In the genomic region with DNA sequence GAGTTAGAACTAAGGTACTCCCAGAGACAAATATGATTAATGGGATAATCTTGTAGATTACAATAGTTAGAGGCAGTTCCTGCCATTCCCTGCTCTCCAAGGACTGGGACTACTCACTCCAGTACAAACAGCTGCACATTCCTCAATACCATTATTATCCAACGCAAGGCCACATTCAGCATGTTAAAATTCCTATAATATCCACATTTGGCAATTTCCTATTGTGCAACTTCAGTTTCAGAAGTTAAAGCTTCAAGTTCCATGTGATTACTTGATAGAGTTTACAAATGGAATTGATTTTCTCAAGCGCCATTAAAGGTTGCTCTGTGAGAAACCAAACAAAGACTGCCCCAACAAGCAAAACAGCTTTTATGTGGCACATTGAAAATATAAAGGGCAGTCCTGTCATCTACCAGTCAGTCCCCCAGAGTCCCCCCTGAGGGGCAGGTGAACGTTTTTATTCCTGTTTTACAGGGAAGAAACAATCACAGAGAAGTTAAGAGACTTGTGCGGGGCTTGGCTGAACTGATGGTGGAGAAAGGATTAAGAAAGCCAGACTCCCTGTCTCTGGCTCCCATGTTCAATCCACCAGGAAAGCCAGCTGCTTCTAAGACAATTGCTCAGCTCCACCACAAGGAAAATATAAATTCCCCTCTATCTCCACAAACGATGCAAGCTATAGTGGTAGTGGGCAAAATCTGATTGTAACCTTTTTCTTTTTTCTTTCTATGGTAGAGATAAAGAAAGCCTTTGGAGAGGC, we compare ENCODE assay signal across 14 cellular contexts.
A peak's percentile ranks its signal among the peaks of the same experiment; 100 is the strongest.
DNase-seq lines count a peak whose midpoint lies in the region; ATAC-seq and TF ChIP-seq lines count a peak whose summit lies in the region.
"Had no signal": no experiment of that assay in that cellular context is flagged by ENCODE, and none has a peak within 500 bp of the region (broad histone marks: within the 10 kb centered on the region; RNA-seq: fewer than 3 reads in every experiment).

No MANE protein-coding gene starts in this region.

- H3K79me2 ChIP-seq in mammary epithelial cell (ENCODE audit: insufficient read depth, low read length), result no peaks in the 10 kb centered on the region

- H3K27me3 ChIP-seq in mammary epithelial cell (ENCODE audit: insufficient read depth, low read length), result no peaks in the 10 kb centered on the region
- no peaks in the 10 kb centered on the region for H3K27me3 ChIP-seq in suprapubic skin
- H3K27me3 ChIP-seq: colonic mucosa had no signal

- no peak overlapping the region for H3K27ac ChIP-seq in mammary epithelial cell (ENCODE audit: insufficient read depth, low read depth, low read length)
- H3K27ac ChIP-seq in suprapubic skin, result peak overlapping the region; percentile 66
- H3K27ac ChIP-seq: colonic mucosa had no signal

- TF ChIP-seq CTCF in MCF 10A (IDR thresholded peaks at IDR 0.05; ENCODE audit: unreplicated experiment) (no peak), mammary epithelial cell (conservative IDR thresholded peaks at IDR 0.05 in 1 of 2, IDR thresholded peaks at IDR 0.05 in 1 of 2; ENCODE audit: extremely low read depth in 1 of 2, insufficient read depth in 1 of 2, low read depth in 1 of 2, low read length in 2 of 2) (no peak), suprapubic skin (IDR thresholded peaks at IDR 0.05) (no peak), natural killer cell (IDR thresholded peaks at IDR 0.05) (no peak)

- no peak for TF ChIP-seq EP300 in suprapubic skin (IDR thresholded peaks at IDR 0.05)

- no peak for ATAC-seq in GM18498 (IDR thresholded peaks at IDR 0.05; ENCODE audit: unreplicated experiment)
- no peak for ATAC-seq in natural killer cell
- ATAC-seq: natural killer cell treated with Interleukin-12 subunit alpha and Interleukin-12 subunit beta and Interleukin-15 and Interleukin-18, amount 100 ng/mL, for 72 hours had no signal

- H3K27me3 Mint-ChIP-seq in MCF 10A (ENCODE audit: insufficient read depth, unreplicated experiment), result no peaks in the 10 kb centered on the region
- H3K27me3 Mint-ChIP-seq in natural killer cell (ENCODE audit: low read depth in 2 of 2), result peaks cover 0 to 2% of the 10 kb centered on the region in 2 donors
- H3K27me3 Mint-ChIP-seq: B cell had no signal

- no peak overlapping the region for H3K4me3 Mint-ChIP-seq in MCF 10A (ENCODE audit: unreplicated experiment)
- no peak overlapping the region for H3K4me3 Mint-ChIP-seq in natural killer cell
- H3K4me3 Mint-ChIP-seq: activated T-cell treated with anti-CD3 and anti-CD28 coated beads, Interleukin-2, amount 50 U/mL, for 24 hours; B cell; natural killer cell treated with Interleukin-12 subunit alpha and Interleukin-12 subunit beta and Interleukin-15 and Interleukin-18, amount 100 ng/mL, for 72 hours had no signal

- no peak for TF ChIP-seq POLR2A in suprapubic skin (IDR thresholded peaks at IDR 0.05)

- DNase-seq in MCF 10A (ENCODE audit: unreplicated experiment) (peak; percentile 52), mammary epithelial cell (no peak), amniotic epithelial cell (ENCODE audit: low read depth) (peak; percentile 88), hepatic stellate cell (ENCODE audit: low spot score) (peak; percentile 76), suprapubic skin (ENCODE audit: low spot score in 2 of 2) (no peak), natural killer cell (no peak)
- no peak for DNase-seq in stimulated activated CD4-positive, alpha-beta T cell treated with anti-CD3 and anti-CD28 coated beads, Interleukin-2, amount 100 ng/mL, for 24 hours
- DNase-seq: activated T-cell treated with anti-CD3 and anti-CD28 coated beads, Interleukin-2, amount 50 U/mL, for 24 hours; colonic mucosa; NCI-H1105 treated with DMSO at 0.1 percent for 48 hours; stimulated activated CD4-positive, alpha-beta T cell treated with anti-CD3 and anti-CD28 coated beads, Interleukin-4, amount 100 ng/mL, for 1 hour had no signal

- no peak overlapping the region for H2AFZ ChIP-seq in mammary epithelial cell (ENCODE audit: low read depth, low read length)

- no peak overlapping the region for H3K9ac ChIP-seq in mammary epithelial cell (ENCODE audit: insufficient read depth, low read length)

- dilution Hi-C loops in mammary epithelial cell (cut with HindIII; ENCODE audit: low sequenced_read_pairs), result no loop called here

- POLR2A ChIA-PET in MCF 10A (lab: Yijun Ruan, JAX), result interaction anchor here (0.5 to 1.0 kb wide), 2 partner anchors 192 to 924 kb away, joined by 3 read pairs; no protein-coding TSS in a partner anchor

- no peaks in the 10 kb centered on the region for H4K20me1 ChIP-seq in mammary epithelial cell (ENCODE audit: insufficient read depth, low read length)

- intact Hi-C loops in MCF 10A (cut with micrococcal nuclease), result no loop called here
- intact Hi-C loops in mammary epithelial cell (cut with micrococcal nuclease), result loop anchor here (2.0 kb wide), 1 partner anchor 17 kb away; no protein-coding TSS in a partner anchor
- intact Hi-C loops in natural killer cell (cut with micrococcal nuclease), result no loop called here

- H3K4me3 ChIP-seq in mammary epithelial cell (replicated peaks in 1 of 3; ENCODE audit: insufficient read depth in 1 of 3, low read depth in 2 of 3, low read length in 3 of 3), result no peak overlapping the region
- no peak overlapping the region for H3K4me3 ChIP-seq in suprapubic skin
- H3K4me3 ChIP-seq: colonic mucosa had no signal

- H3K9me3 ChIP-seq in mammary epithelial cell (replicated peaks; ENCODE audit: insufficient read depth, low read length) (no peaks in the 10 kb centered on the region), suprapubic skin (no peaks in the 10 kb centered on the region)
- H3K9me3 ChIP-seq: colonic mucosa had no signal

- H3K36me3 Mint-ChIP-seq in MCF 10A (ENCODE audit: insufficient read depth, unreplicated experiment), result no peaks in the 10 kb centered on the region
- H3K36me3 Mint-ChIP-seq in natural killer cell, result no peaks in the 10 kb centered on the region
- H3K36me3 Mint-ChIP-seq: natural killer cell treated with Interleukin-12 subunit alpha and Interleukin-12 subunit beta and Interleukin-15 and Interleukin-18, amount 100 ng/mL, for 72 hours had no signal

- in situ Hi-C loops in mammary epithelial cell (cut with MboI; ENCODE audit: low sequenced_read_pairs in 2 of 2), result loop anchor here in 1 of 2 donors (25.0 kb wide), 1 partner anchor 1328 kb away; no protein-coding TSS in a partner anchor

- H3K27ac Mint-ChIP-seq in MCF 10A (ENCODE audit: low read depth, unreplicated experiment), result no peak overlapping the region
- H3K27ac Mint-ChIP-seq in natural killer cell, result no peak overlapping the region
- H3K27ac Mint-ChIP-seq: activated T-cell treated with anti-CD3 and anti-CD28 coated beads, Interleukin-2, amount 50 U/mL, for 24 hours; B cell; natural killer cell treated with Interleukin-12 subunit alpha and Interleukin-12 subunit beta and Interleukin-15 and Interleukin-18, amount 100 ng/mL, for 72 hours had no signal

- CTCF ChIA-PET in MCF 10A (lab: Yijun Ruan, JAX) (interaction anchor here (0.6 to 1.6 kb wide), 4 partner anchors 10 to 1331 kb away, joined by 3 to 7 read pairs (median 4); no protein-coding TSS in a partner anchor), mammary epithelial cell (lab: Charles Lee; ENCODE audit: low non-redundant PET) (interaction anchor here (0.6 kb wide), 1 partner anchor 17 kb away, joined by 8 read pairs; no protein-coding TSS in a partner anchor)

- 70% methylated on average over 5 of the region's 5 CpGs for WGBS in mammary epithelial cell (ENCODE audit: low coverage, missing lambda C conversion rate)
- WGBS in suprapubic skin, result 57% methylated on average over 5 of the region's 5 CpGs

- H3K36me3 ChIP-seq in mammary epithelial cell (ENCODE audit: insufficient read depth, low read length) (no peaks in the 10 kb centered on the region), suprapubic skin (no peaks in the 10 kb centered on the region)
- H3K36me3 ChIP-seq: colonic mucosa had no signal

- H3K9me3 Mint-ChIP-seq in MCF 10A (ENCODE audit: unreplicated experiment) (no peaks in the 10 kb centered on the region), natural killer cell (no peaks in the 10 kb centered on the region)
- H3K9me3 Mint-ChIP-seq: activated T-cell treated with anti-CD3 and anti-CD28 coated beads, Interleukin-2, amount 50 U/mL, for 24 hours; natural killer cell treated with Interleukin-12 subunit alpha and Interleukin-12 subunit beta and Interleukin-15 and Interleukin-18, amount 100 ng/mL, for 72 hours had no signal

- H3K4me1 ChIP-seq in mammary epithelial cell (ENCODE audit: insufficient read depth, low read length) (no peaks in the 10 kb centered on the region), suprapubic skin (peaks cover 12% of the 10 kb centered on the region)
- H3K4me1 ChIP-seq: colonic mucosa had no signal

- H3K4me1 Mint-ChIP-seq in MCF 10A (ENCODE audit: insufficient read depth, unreplicated experiment) (no peaks in the 10 kb centered on the region), natural killer cell (no peaks in the 10 kb centered on the region)
- H3K4me1 Mint-ChIP-seq: B cell had no signal

- no peak overlapping the region for H3K4me2 ChIP-seq in mammary epithelial cell (ENCODE audit: insufficient read depth, low read depth, low read length)

- no TSS peak for BruUV-seq in MCF 10A (replicated peaks; lab: Mats Ljungman, UMichigan)
- BruUV-seq in mammary epithelial cell (replicated peaks; lab: Mats Ljungman, UMichigan), result no TSS peak

Comparison
In these comparisons a context has a peak if more than half of its experiments do, and no peak if none do; other contexts are left out.
1. DNase-seq: peak in MCF 10A (single experiment), amniotic epithelial cell (single experiment) and hepatic stellate cell (single experiment); none in mammary epithelial cell (single experiment), suprapubic skin (0 of 2), stimulated activated CD4-positive, alpha-beta T cell treated with anti-CD3 and anti-CD28 coated beads, Interleukin-2, amount 100 ng/mL, for 24 hours (0 of 2) and natural killer cell (single experiment).